8 cellular contexts compared by ENCODE assay signal in the genomic region with DNA sequence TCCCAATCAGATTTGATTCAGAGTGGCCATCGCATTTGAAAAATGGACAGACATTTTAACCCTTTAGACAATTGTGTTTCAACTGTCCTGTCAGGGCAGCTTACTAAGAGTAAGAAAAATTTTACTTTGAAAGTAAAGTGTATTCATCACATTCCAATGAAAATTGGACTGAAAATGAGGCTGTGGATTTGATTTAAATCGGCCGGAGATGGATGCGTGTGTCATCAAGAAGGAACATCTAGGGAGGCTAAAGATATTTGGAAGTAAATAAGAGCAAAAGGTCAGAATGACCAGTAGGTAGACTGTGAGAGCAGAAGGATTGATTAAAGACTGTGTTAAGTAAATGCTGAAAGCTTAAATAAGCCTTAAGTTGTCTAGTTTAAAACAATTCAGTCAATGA. TPM values are rescaled to one million over a fixed set of nuclear protein-coding genes. Genes with fewer than 3 reads are reported as not detected.
DNase-seq lines count a peak whose midpoint lies in the region; ATAC-seq, FAIRE-seq and TF ChIP-seq lines count a peak whose summit lies in the region.

No MANE protein-coding gene starts in this region.

- H3K4ac ChIP-seq in H9 (ENCODE audit: low read depth, low read length): no peak overlapping the region

- CTCF ChIA-PET in A549 (lab: Yijun Ruan, JAX): interaction anchor here (0.8 to 2.1 kb wide), 3 partner anchors 16 to 208 kb away, joined by 3 to 6 read pairs (median 5); no protein-coding TSS in a partner anchor

- H3K14ac ChIP-seq in H9 (ENCODE audit: insufficient read depth, low read length): no peak overlapping the region

- H3K27ac Mint-ChIP-seq in H9: no peak overlapping the region
- H3K27ac Mint-ChIP-seq in activated naive CD4-positive, alpha-beta T cell treated with anti-CD3 and anti-CD28 coated beads, Interleukin-2, amount 50 U/mL, for 72 hours: peak overlapping the region; percentile 19 to 93

- H4K8ac ChIP-seq in H9 (replicated peaks; ENCODE audit: insufficient read length, low read depth, low read length): no peak overlapping the region

- peaks cover 6 to 11% of the 10 kb centered on the region in 2 experiments for H3K9me3 Mint-ChIP-seq in H9
- H3K9me3 Mint-ChIP-seq in activated naive CD4-positive, alpha-beta T cell treated with anti-CD3 and anti-CD28 coated beads, Interleukin-2, amount 50 U/mL, for 72 hours: no peaks in the 10 kb centered on the region

- no peak for ATAC-seq in A549
- ATAC-seq in activated naive CD4-positive, alpha-beta T cell treated with anti-CD3 and anti-CD28 coated beads, Interleukin-2, amount 50 U/mL, for 72 hours: no peak

- no peak overlapping the region for H2BK12ac ChIP-seq in H9 (ENCODE audit: insufficient read length, low read depth, low read length)

- peak overlapping the region; percentile 92 for H3K4me2 ChIP-seq in A549
- no peak overlapping the region for H3K4me2 ChIP-seq in H9 (ENCODE audit: insufficient read depth, insufficient read length, low read length)

- 81% methylated on average over 4 of the region's 4 CpGs for WGBS in A549 (ENCODE audit: missing lambda C conversion rate)
- WGBS in H9 (ENCODE audit: extremely low coverage, insufficient read length, low lambda C conversion rate): no CpG with 5 or more reads among the region's 4 CpGs
- WGBS in lower leg skin, 2 donors: 60 to 74% methylated on average over 4 of the region's 4 CpGs

- TF ChIP-seq RAD21 in A549 (conservative IDR thresholded peaks at IDR 0.05 in 1 of 2, IDR thresholded peaks at IDR 0.05 in 1 of 2): no peak

- no peak overlapping the region for H2BK120ac ChIP-seq in H9 (ENCODE audit: low read depth, low read length, poor library complexity, severe bottlenecking)

- no peak overlapping the region for H4K91ac ChIP-seq in H9 (ENCODE audit: insufficient read length, low read depth, low read length)

- TF ChIP-seq POLR2A in A549 (IDR thresholded peaks at IDR 0.05; ENCODE audit: low read length) (no peak), lower leg skin (IDR thresholded peaks at IDR 0.05) (no peak)

- H4K5ac ChIP-seq in H9 (ENCODE audit: insufficient read length, low read depth, low read length): no peak overlapping the region

- TF ChIP-seq CTCF in A549 (IDR thresholded peaks at IDR 0.05) (no peak), H9 (conservative IDR thresholded peaks at IDR 0.05) (no peak), lower leg skin (IDR thresholded peaks at IDR 0.05) (no peak)

- no peak overlapping the region for H2BK5ac ChIP-seq in H9 (ENCODE audit: insufficient read length, low read length)

- FAIRE-seq in A549 (lab: Jason Lieb, UNC): no peak

- H3K9me3 ChIP-seq in A549 (peaks cover 5% of the 10 kb centered on the region; the same call in 1 of the 3 replicates), H9 (ENCODE audit: control insufficient read depth, low read depth, low read length) (no peaks in the 10 kb centered on the region), iPS-18a (ENCODE audit: control insufficient read depth, low read depth, low read length) (peaks cover 5% of the 10 kb centered on the region)

- peaks cover 3% of the 10 kb centered on the region for H3K23me2 ChIP-seq in H9 (ENCODE audit: insufficient read length, low read depth, low read length, poor library complexity, severe bottlenecking)

- H3K9ac ChIP-seq in H9 (ENCODE audit: extremely low read depth, insufficient read length, low read length) (no peak overlapping the region), iPS-18a (ENCODE audit: low read length) (peak overlapping the region; percentile 23)

- H3K56ac ChIP-seq in H9 (ENCODE audit: insufficient read length, low read depth, low read length): no peak overlapping the region

- no peak for TF ChIP-seq EP300 in A549 (IDR thresholded peaks at IDR 0.05)

- no peak overlapping the region for H2BK15ac ChIP-seq in H9 (ENCODE audit: low read depth, low read length)

- H3K27me3 Mint-ChIP-seq in H9 (ENCODE audit: low read depth): peaks cover 15% of the 10 kb centered on the region

- H3K36me3 ChIP-seq in iPS-18a (ENCODE audit: control insufficient read depth, low read depth, low read length): peaks cover 4% of the 10 kb centered on the region

- no peaks in the 10 kb centered on the region for H4K20me1 ChIP-seq in H9 (ENCODE audit: control insufficient read depth, insufficient read depth, insufficient read length)

- no peak overlapping the region for H3K27ac ChIP-seq in A549
- no peak overlapping the region for H3K27ac ChIP-seq in H9 (ENCODE audit: insufficient read length, low read depth, low read length)
- H3K27ac ChIP-seq in iPS-18a (ENCODE audit: low read length): no peak overlapping the region

- DNase-seq in A549 (ENCODE audit: low read depth in 1 of 2, low spot score in 1 of 2) (no peak), H9 (no peak), Kasumi-1 (lab: John Stamatoyannopoulos, UW) (no peak), D341Med (ENCODE audit: low spot score) (no peak), NCI-H526 treated with DMSO at 0.1 percent for 48 hours (lab: John Stamatoyannopoulos, UW) (no peak), lower leg skin (ENCODE audit: low spot score in 2 of 2) (no peak)
- DNase-seq in activated naive CD4-positive, alpha-beta T cell treated with anti-CD3 and anti-CD28 coated beads, Interleukin-2, amount 50 U/mL, for 72 hours (ENCODE audit: low spot score in 2 of 2): no peak

- H3K79me1 ChIP-seq in H9 (ENCODE audit: insufficient read depth, low read depth, low read length, poor library complexity, severe bottlenecking): no peaks in the 10 kb centered on the region

- peaks cover 9 to 11% of the 10 kb centered on the region in 2 experiments for H3K4me1 Mint-ChIP-seq in H9

- peaks cover 6% of the 10 kb centered on the region in 3 experiments; a peak in 5 of 7 replicates for H3K36me3 Mint-ChIP-seq in H9 (ENCODE audit: insufficient read depth in 1 of 3, low read depth in 3 of 3)
- H3K36me3 Mint-ChIP-seq in activated naive CD4-positive, alpha-beta T cell treated with anti-CD3 and anti-CD28 coated beads, Interleukin-2, amount 50 U/mL, for 72 hours: peaks cover 12 to 16% of the 10 kb centered on the region in 2 donors

- H3K4me1 ChIP-seq in A549: peaks cover 9% of the 10 kb centered on the region
- H3K4me1 ChIP-seq in H9 (ENCODE audit: insufficient read depth, low read length): no peaks in the 10 kb centered on the region
- peaks cover 4% of the 10 kb centered on the region for H3K4me1 ChIP-seq in iPS-18a (ENCODE audit: control insufficient read depth, low read depth, low read length)

- POLR2A ChIA-PET in A549 (lab: Yijun Ruan, JAX): no interaction called here

- no peak overlapping the region for H3K23ac ChIP-seq in H9 (ENCODE audit: insufficient read length, low read depth, low read length)

- no peak overlapping the region for H2AK5ac ChIP-seq in H9 (ENCODE audit: insufficient read length, low read length)

- intact Hi-C loops in lower leg skin (cut with DNase I; ENCODE audit: low total_unique reads): no loop called here

- H3K4me3 Mint-ChIP-seq in H9: peak overlapping the region; percentile 95 to 97

- no peak overlapping the region for H3T11ph ChIP-seq in H9 (ENCODE audit: low read length)

- H2BK20ac ChIP-seq in H9 (ENCODE audit: low read depth, low read length, poor library complexity, severe bottlenecking): no peak overlapping the region

- no peak overlapping the region for H3K18ac ChIP-seq in H9 (ENCODE audit: insufficient read length, low read depth, low read length)

- peaks cover 2% of the 10 kb centered on the region; the same call in 1 of the 2 replicates for H3K27me3 ChIP-seq in H9 (ENCODE audit: insufficient read depth, low read length)
- H3K27me3 ChIP-seq in iPS-18a (ENCODE audit: control insufficient read depth, insufficient read depth, low read length): peaks cover 9% of the 10 kb centered on the region

- no peak overlapping the region for H2AFZ ChIP-seq in H9 (ENCODE audit: low read length)

- H3K4me3 ChIP-seq in A549: peak overlapping the region; percentile 98; the same call in 1 of the 3 replicates
- peak overlapping the region; percentile 98 for H3K4me3 ChIP-seq in iPS-18a (ENCODE audit: low read length)
- no peak overlapping the region for H3K4me3 ChIP-seq in lower leg skin (ENCODE audit: low read depth, poor library complexity, severe bottlenecking)

- peaks cover 6% of the 10 kb centered on the region; the same call in 1 of the 2 replicates for H3K79me2 ChIP-seq in H9 (ENCODE audit: insufficient read depth, low read length)

TF ChIP-seq in A549, 52 proteins besides CTCF, POLR2A, EP300 and RAD21 (continues in another document):
- TF ChIP-seq, protein P1, sequence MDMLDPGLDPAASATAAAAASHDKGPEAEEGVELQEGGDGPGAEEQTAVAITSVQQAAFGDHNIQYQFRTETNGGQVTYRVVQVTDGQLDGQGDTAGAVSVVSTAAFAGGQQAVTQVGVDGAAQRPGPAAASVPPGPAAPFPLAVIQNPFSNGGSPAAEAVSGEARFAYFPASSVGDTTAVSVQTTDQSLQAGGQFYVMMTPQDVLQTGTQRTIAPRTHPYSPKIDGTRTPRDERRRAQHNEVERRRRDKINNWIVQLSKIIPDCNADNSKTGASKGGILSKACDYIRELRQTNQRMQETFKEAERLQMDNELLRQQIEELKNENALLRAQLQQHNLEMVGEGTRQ (IDR thresholded peaks at IDR 0.05): no peak
- TF ChIP-seq RFX5 (IDR thresholded peaks at IDR 0.05) (no peak), MAFK (IDR thresholded peaks at IDR 0.05; ENCODE audit: partially characterized antibody) (no peak), HEYL (CRISPR knock-in tag; IDR thresholded peaks at IDR 0.05) (no peak), ZNF302 (CRISPR knock-in tag; IDR thresholded peaks at IDR 0.05) (no peak), POLR2AphosphoS2 (conservative IDR thresholded peaks at IDR 0.05; ENCODE audit: low read length) (no peak), KDM1A (IDR thresholded peaks at IDR 0.05; ENCODE audit: low read depth) (no peak), TP53 (CRISPR knock-in tag; IDR thresholded peaks at IDR 0.05) (no peak)
- TF ChIP-seq, protein P2, sequence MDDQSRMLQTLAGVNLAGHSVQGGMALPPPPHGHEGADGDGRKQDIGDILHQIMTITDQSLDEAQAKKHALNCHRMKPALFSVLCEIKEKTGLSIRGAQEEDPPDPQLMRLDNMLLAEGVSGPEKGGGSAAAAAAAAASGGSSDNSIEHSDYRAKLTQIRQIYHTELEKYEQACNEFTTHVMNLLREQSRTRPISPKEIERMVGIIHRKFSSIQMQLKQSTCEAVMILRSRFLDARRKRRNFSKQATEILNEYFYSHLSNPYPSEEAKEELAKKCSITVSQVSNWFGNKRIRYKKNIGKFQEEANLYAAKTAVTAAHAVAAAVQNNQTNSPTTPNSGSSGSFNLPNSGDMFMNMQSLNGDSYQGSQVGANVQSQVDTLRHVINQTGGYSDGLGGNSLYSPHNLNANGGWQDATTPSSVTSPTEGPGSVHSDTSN (IDR thresholded peaks at IDR 0.05): no peak

RNA-seq across cellular contexts. Expression of gene ZCCHC7, which starts 1.5 kb away (rescaled TPM):
- polyA plus RNA-seq in A549 (2011; rRNA removed) (30.0 and 34.6 TPM in 2 replicates), A549 (2017; fragmentation: RNase III; extraction: RNeasy Plus Mini Kit Qiagen cat#74134 plus additional on column Dnase treatment) (12.4 to 15.7 TPM (median 15.7 TPM) in 3 replicates)
- polyA plus RNA-seq in A549 (2012; cell fraction: cytosol; rRNA removed): 9.9 and 10.9 TPM in 2 replicates
- 6.8 and 7.9 TPM in 2 replicates for polyA plus RNA-seq in A549 (2012; cell fraction: nucleus; rRNA removed)
- 35.1 and 39.4 TPM in 2 replicates for polyA minus RNA-seq in A549 (2011; rRNA and poly(A)+ RNA removed)
- total RNA-seq in H9 (2021) (20.3 and 21.4 TPM in 2 replicates), lower leg skin (10 to 100 TPM; 12.2 to 17.6 (median 15.7) TPM)
- 10 to 100 TPM; 25.1 to 29.1 TPM for total RNA-seq in activated naive CD4-positive, alpha-beta T cell treated with anti-CD3 and anti-CD28 coated beads, Interleukin-2, amount 50 U/mL, for 72 hours

Comparison
In these comparisons a context has a peak if more than half of its experiments do, and no peak if none do; other contexts are left out.
1. H3K27ac Mint-ChIP-seq: peak in activated naive CD4-positive, alpha-beta T cell treated with anti-CD3 and anti-CD28 coated beads, Interleukin-2, amount 50 U/mL, for 72 hours (2 of 2); none in H9 (0 of 3).